In the genomic region with DNA sequence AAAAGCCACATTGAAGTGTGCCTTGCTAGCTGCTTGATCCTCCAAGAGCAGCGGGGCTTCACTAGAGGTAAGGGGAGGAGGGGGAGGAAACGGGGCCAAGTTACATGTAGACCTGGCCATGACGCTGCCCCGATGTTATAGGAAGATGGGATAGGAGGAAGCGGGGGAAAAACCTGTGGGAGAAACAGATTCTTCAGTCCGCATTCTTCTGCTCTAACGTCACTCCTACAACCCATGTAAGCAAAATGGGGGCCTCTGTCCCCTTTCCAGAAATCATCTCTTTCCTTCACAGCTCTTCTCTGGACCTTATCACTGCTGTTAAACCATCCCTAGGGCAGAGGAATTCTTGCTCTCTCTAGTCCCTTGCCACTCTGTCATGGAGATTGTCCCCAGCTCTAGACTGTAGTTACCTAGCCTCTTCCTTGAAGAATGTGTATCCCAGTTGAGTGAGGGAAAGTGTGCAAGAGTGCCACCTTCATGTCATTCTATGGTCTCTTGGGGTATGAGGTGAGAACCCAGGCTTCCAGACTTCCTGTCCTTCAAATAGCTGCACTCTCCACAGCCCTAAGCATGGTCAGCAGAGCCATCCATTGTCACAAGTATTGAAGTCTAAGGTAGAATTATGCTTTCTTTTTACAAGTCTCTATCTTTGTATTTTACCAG, we compare ENCODE assay signal across 8 cellular contexts. TPM values are rescaled to one million over a fixed set of nuclear protein-coding genes. Genes with fewer than 3 reads are reported as not detected.
DNase-seq lines count a peak whose midpoint lies in the region; ATAC-seq and TF ChIP-seq lines count a peak whose summit lies in the region.

No MANE protein-coding gene starts in this region.

- DNase-seq in breast epithelium (ENCODE audit: low spot score in 2 of 2) (no peak), mammary epithelial cell (no peak), adrenal gland (no peak), mesenchymal stem cell (no peak), upper lobe of right lung (no peak), NCI-H69 (lab: John Stamatoyannopoulos, UW) (no peak)

- peak overlapping the region; percentile 1 to 16 for H3K18ac ChIP-seq in mesenchymal stem cell (ENCODE audit: low read depth in 1 of 2, low read length in 2 of 2)

- H3K4me1 ChIP-seq in breast epithelium: peaks cover 3 to 4% of the 10 kb centered on the region in 2 donors
- H3K4me1 ChIP-seq in mammary epithelial cell (ENCODE audit: insufficient read depth, low read length): peaks cover 14% of the 10 kb centered on the region
- H3K4me1 ChIP-seq in adrenal gland (replicated peaks in 1 of 2): peaks cover 36 to 63% of the 10 kb centered on the region in 2 donors
- peaks cover 37% of the 10 kb centered on the region for H3K4me1 ChIP-seq in mesenchymal stem cell (ENCODE audit: control insufficient read depth, insufficient read depth, low read depth, low read length)
- H3K4me1 ChIP-seq in upper lobe of right lung: peaks cover 33% of the 10 kb centered on the region

- WGBS in mammary epithelial cell (ENCODE audit: low coverage, missing lambda C conversion rate): 100% methylated on average over 2 of the region's 7 CpGs
- 59 to 85% (median 77%) methylated on average over 7 of the region's 7 CpGs for WGBS in adrenal gland, 4 donors
- 76% methylated on average over 7 of the region's 7 CpGs for WGBS in mesenchymal stem cell

- peak overlapping the region; percentile 92 to 98 for H3K27ac ChIP-seq in breast epithelium
- H3K27ac ChIP-seq in mammary epithelial cell (ENCODE audit: insufficient read depth, low read depth, low read length): no peak overlapping the region
- peak overlapping the region in 4 of 5 donors; percentile 19 to 96 (median 92) for H3K27ac ChIP-seq in adrenal gland
- peak overlapping the region; percentile 99 for H3K27ac ChIP-seq in mesenchymal stem cell (ENCODE audit: low read length, poor library complexity, severe bottlenecking)
- H3K27ac ChIP-seq in upper lobe of right lung: peak overlapping the region; percentile 87

- no TSS peak for BruUV-seq in mammary epithelial cell (replicated peaks; lab: Mats Ljungman, UMichigan)

- H3K79me2 ChIP-seq in mammary epithelial cell (ENCODE audit: insufficient read depth, low read length): no peaks in the 10 kb centered on the region

- no peak for TF ChIP-seq CTCF in breast epithelium (IDR thresholded peaks at IDR 0.05)
- no peak for TF ChIP-seq CTCF in mammary epithelial cell (conservative IDR thresholded peaks at IDR 0.05 in 1 of 2, IDR thresholded peaks at IDR 0.05 in 1 of 2; ENCODE audit: extremely low read depth in 1 of 2, insufficient read depth in 1 of 2, low read depth in 1 of 2, low read length in 2 of 2)
- no peak for TF ChIP-seq CTCF in adrenal gland (IDR thresholded peaks at IDR 0.05)
- TF ChIP-seq CTCF in upper lobe of right lung (IDR thresholded peaks at IDR 0.05): no peak

- H3K36me3 ChIP-seq in breast epithelium: no peaks in the 10 kb centered on the region
- H3K36me3 ChIP-seq in mammary epithelial cell (ENCODE audit: insufficient read depth, low read length): no peaks in the 10 kb centered on the region
- H3K36me3 ChIP-seq in adrenal gland (replicated peaks in 1 of 2): peaks cover 0 to 33% of the 10 kb centered on the region in 2 donors
- H3K36me3 ChIP-seq in mesenchymal stem cell (ENCODE audit: control insufficient read depth in 1 of 2, insufficient read depth in 2 of 2, low read depth in 1 of 2, low read length in 2 of 2): peaks cover 25 to 50% of the 10 kb centered on the region in 2 experiments
- H3K36me3 ChIP-seq in upper lobe of right lung: peaks cover 25% of the 10 kb centered on the region

- H2BK5ac ChIP-seq in mesenchymal stem cell (ENCODE audit: low read depth, low read length, poor library complexity, severe bottlenecking): peak overlapping the region; percentile 1

- ATAC-seq in upper lobe of right lung (no peak), HG03280 (IDR thresholded peaks at IDR 0.05; ENCODE audit: unreplicated experiment) (no peak), GM21723 (IDR thresholded peaks at IDR 0.05; ENCODE audit: unreplicated experiment) (no peak)

- peak overlapping the region; percentile 6 for H4K91ac ChIP-seq in mesenchymal stem cell (ENCODE audit: low read length)

- dilution Hi-C loops in mammary epithelial cell (cut with HindIII; ENCODE audit: low sequenced_read_pairs): no loop called here

- H4K8ac ChIP-seq in mesenchymal stem cell (ENCODE audit: low read length): peak overlapping the region; percentile 78

- CTCF ChIA-PET in mammary epithelial cell (lab: Charles Lee; ENCODE audit: low non-redundant PET): no interaction called here

- peak overlapping the region in 1 of 2 experiments; percentile 30 for H3K4ac ChIP-seq in mesenchymal stem cell (ENCODE audit: low read depth in 1 of 2, low read length in 2 of 2)

- H3K4me3 ChIP-seq in breast epithelium (no peak overlapping the region), mammary epithelial cell (replicated peaks in 1 of 3; ENCODE audit: insufficient read depth in 1 of 3, low read depth in 2 of 3, low read length in 3 of 3) (no peak overlapping the region), adrenal gland (no peak overlapping the region), mesenchymal stem cell (ENCODE audit: insufficient read depth in 1 of 2, low read depth in 1 of 2, low read length in 2 of 2) (no peak overlapping the region), upper lobe of right lung (no peak overlapping the region)

- no peaks in the 10 kb centered on the region for H4K20me1 ChIP-seq in mammary epithelial cell (ENCODE audit: insufficient read depth, low read length)

- H3K79me1 ChIP-seq in mesenchymal stem cell (replicated peaks; ENCODE audit: low read length, poor library complexity, severe bottlenecking): no peaks in the 10 kb centered on the region

- no peak overlapping the region for H2AFZ ChIP-seq in mammary epithelial cell (ENCODE audit: low read depth, low read length)
- no peak overlapping the region for H2AFZ ChIP-seq in mesenchymal stem cell (ENCODE audit: low read depth, low read length)

- H2BK12ac ChIP-seq in mesenchymal stem cell (ENCODE audit: low read length in 2 of 2): peak overlapping the region; percentile 28 to 58

- no peak overlapping the region for H3K14ac ChIP-seq in mesenchymal stem cell (ENCODE audit: low read length in 2 of 2)

- H2BK120ac ChIP-seq in mesenchymal stem cell (ENCODE audit: low read depth, low read length): no peak overlapping the region

- intact Hi-C loops in breast epithelium (cut with DNase I; ENCODE audit: low total_unique reads): no loop called here
- intact Hi-C loops in mammary epithelial cell (cut with micrococcal nuclease): no loop called here
- intact Hi-C loops in adrenal gland (cut with DNase I): no loop called here
- intact Hi-C loops in upper lobe of right lung (cut with DNase I): no loop called here

- no peak for TF ChIP-seq POLR2A in breast epithelium (IDR thresholded peaks at IDR 0.05)
- TF ChIP-seq POLR2A in adrenal gland (IDR thresholded peaks at IDR 0.05): no peak

- no peak overlapping the region for H3K9ac ChIP-seq in mammary epithelial cell (ENCODE audit: insufficient read depth, low read length)
- peak overlapping the region; percentile 91 for H3K9ac ChIP-seq in mesenchymal stem cell (ENCODE audit: low read length)

- H3K4me2 ChIP-seq in mammary epithelial cell (ENCODE audit: insufficient read depth, low read depth, low read length) (no peak overlapping the region), mesenchymal stem cell (ENCODE audit: low read length, poor library complexity, severe bottlenecking) (no peak overlapping the region)

- in situ Hi-C loops in mammary epithelial cell (cut with MboI; ENCODE audit: low sequenced_read_pairs in 2 of 2): no loop called here

- H3K27me3 ChIP-seq in breast epithelium (no peaks in the 10 kb centered on the region), mammary epithelial cell (ENCODE audit: insufficient read depth, low read length) (no peaks in the 10 kb centered on the region), adrenal gland (no peaks in the 10 kb centered on the region), mesenchymal stem cell (ENCODE audit: control insufficient read depth in 1 of 2, insufficient read depth in 1 of 2, low read length in 2 of 2) (no peaks in the 10 kb centered on the region), upper lobe of right lung (no peaks in the 10 kb centered on the region)

- H2AK5ac ChIP-seq in mesenchymal stem cell (ENCODE audit: low read length, severe bottlenecking): peak overlapping the region; percentile 94

- H3K9me3 ChIP-seq in breast epithelium (no peaks in the 10 kb centered on the region), mammary epithelial cell (replicated peaks; ENCODE audit: insufficient read depth, low read length) (no peaks in the 10 kb centered on the region), adrenal gland (replicated peaks in 1 of 3) (no peaks in the 10 kb centered on the region), mesenchymal stem cell (ENCODE audit: control insufficient read depth, low read length) (no peaks in the 10 kb centered on the region), upper lobe of right lung (no peaks in the 10 kb centered on the region)

- no peak overlapping the region for H3K23ac ChIP-seq in mesenchymal stem cell (ENCODE audit: low read length in 2 of 2)

- H2BK15ac ChIP-seq in mesenchymal stem cell (ENCODE audit: low read depth, poor library complexity, severe bottlenecking): peak overlapping the region; percentile 12

RNA-seq across cellular contexts. Expression of a gene that starts 11.4 kb away (rescaled TPM):
- 10 to 100 TPM; 20.8 to 58.0 (median 27.5) TPM for total RNA-seq in breast epithelium
- 1 to 10 TPM; 3.1 to 3.3 TPM for total RNA-seq in mammary epithelial cell
- polyA plus RNA-seq in mammary epithelial cell: 1.6 TPM
- polyA minus RNA-seq in mammary epithelial cell: 6.5 TPM
- total RNA-seq in adrenal gland: 100 to 1,000 TPM in 1 of 8 donors, 10 to 100 TPM in 7; 43.5 to 109 (median 79.9) TPM
- polyA plus RNA-seq in adrenal gland: 100 to 1,000 TPM in 2 of 3 donors, 10 to 100 TPM in 1; 47.3 to 298 (median 227) TPM
- 73.2 TPM for polyA plus RNA-seq in mesenchymal stem cell (2013, experiment 1 of 2)
- polyA plus RNA-seq in mesenchymal stem cell (2013, experiment 2 of 2): 70.2 TPM
- total RNA-seq in upper lobe of right lung: 44.5 TPM

Comparison
In these comparisons a context has a peak if more than half of its experiments do, and no peak if none do; other contexts are left out.
1. RNA of a gene that starts 11.4 kb away (total RNA-seq): 43.5 to 109 TPM in adrenal gland, 44.5 TPM in upper lobe of right lung (single experiment) and 20.8 to 58.0 TPM in breast epithelium; 3.1 to 3.3 TPM in mammary epithelial cell; every median in the first group is over 4 times any median in the second.